11 cellular contexts compared by ENCODE assay signal in the genomic region with DNA sequence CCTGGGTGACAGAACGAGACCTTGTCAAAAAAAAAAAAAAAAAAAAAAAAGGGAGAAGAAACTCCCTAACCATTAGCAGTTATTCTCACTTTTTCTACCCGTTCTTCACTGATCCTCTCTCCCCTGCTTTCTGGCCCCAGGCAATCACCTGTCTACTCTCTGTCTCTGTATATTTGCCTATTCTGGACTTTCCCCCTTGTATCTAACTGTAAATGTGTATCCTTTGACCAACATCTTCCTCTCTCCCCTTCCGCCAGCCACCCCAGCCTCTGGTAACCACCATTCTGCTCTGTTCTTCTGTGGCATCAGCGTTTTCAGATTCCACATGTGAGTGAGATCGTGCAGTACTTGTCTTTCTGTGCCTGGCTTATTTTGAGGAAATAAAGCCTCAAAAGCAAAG. TPM values are rescaled to one million over a fixed set of nuclear protein-coding genes. Genes with fewer than 3 reads are reported as not detected.
A peak's percentile ranks its signal among the peaks of the same experiment; 100 is the strongest.
DNase-seq lines count a peak whose midpoint lies in the region; ATAC-seq and FAIRE-seq lines count a peak whose summit lies in the region.
"Had no signal": no experiment of that assay in that cellular context is flagged by ENCODE, and none has a peak within 500 bp of the region (broad histone marks: within the 10 kb centered on the region; RNA-seq: fewer than 3 reads in every experiment).

No MANE protein-coding gene starts in this region.

- H3K4me1 ChIP-seq in mesendoderm (ENCODE audit: control insufficient read depth, low read depth, low read length) = no peaks in the 10 kb centered on the region

- no peak overlapping the region for H2AK5ac ChIP-seq in mesendoderm (ENCODE audit: low read length)

- no peak overlapping the region for H4K5ac ChIP-seq in mesendoderm (ENCODE audit: low read length)

- no peaks in the 10 kb centered on the region for H3K27me3 ChIP-seq in mesendoderm (ENCODE audit: insufficient read depth, low read length, poor library complexity)
- H3K27me3 ChIP-seq: MG63 had no signal

- ATAC-seq in GM19043 (IDR thresholded peaks at IDR 0.05; ENCODE audit: low read depth, unreplicated experiment) (peak; percentile 90), HG02642 (IDR thresholded peaks at IDR 0.05; ENCODE audit: poor library complexity, unreplicated experiment) (peak; percentile 85)

- peaks cover 20% of the 10 kb centered on the region for H3K79me1 ChIP-seq in mesendoderm (ENCODE audit: low read length)

- no peaks in the 10 kb centered on the region for H3K36me3 ChIP-seq in mesendoderm (ENCODE audit: control insufficient read depth, insufficient read depth, low read length)

- no peak overlapping the region for H3K9ac ChIP-seq in mesendoderm (ENCODE audit: low read length)

- H3K27ac ChIP-seq in mesendoderm (ENCODE audit: low read depth, low read length) = no peak overlapping the region

- no peak overlapping the region for H2BK5ac ChIP-seq in mesendoderm (ENCODE audit: low read length)

- no peak overlapping the region for H3K18ac ChIP-seq in mesendoderm (ENCODE audit: low read length)

- peaks cover 36% of the 10 kb centered on the region for H3K79me2 ChIP-seq in mesendoderm (ENCODE audit: control insufficient read depth, insufficient read depth, low read length)

- H3K4me2 ChIP-seq in mesendoderm (ENCODE audit: low read length) = no peak overlapping the region

- no peak overlapping the region for H4K8ac ChIP-seq in mesendoderm (ENCODE audit: low read depth, low read length)

- DNase-seq in MV-4-11 (lab: John Stamatoyannopoulos, UW) = peak; percentile 60
- DNase-seq in pons (ENCODE audit: low spot score) = peak; percentile 77
- DNase-seq in mesendoderm = no peak
- no peak for DNase-seq in GM19239 (ENCODE audit: insufficient read length, low spot score)
- no peak for DNase-seq in NK-92 (lab: John Stamatoyannopoulos, UW; ENCODE audit: unreplicated experiment)
- DNase-seq: activated CD4-positive, alpha-beta T cell treated with anti-CD3 and anti-CD28 coated beads for 1 hour; hippocampal formation; MG63; SHP77 had no signal

- no peak overlapping the region for H3K4me3 ChIP-seq in mesendoderm (ENCODE audit: low read length)
- H3K4me3 ChIP-seq: MG63 had no signal

- no peak overlapping the region for H2BK15ac ChIP-seq in mesendoderm (replicated peaks; ENCODE audit: low read depth)

- no peak overlapping the region for H2BK120ac ChIP-seq in mesendoderm (ENCODE audit: low read depth, low read length)

- WGBS in mesendoderm (ENCODE audit: extremely low coverage, insufficient coverage, low lambda C conversion rate) = no CpG with 5 or more reads among the region's 5 CpGs

- H3K56ac ChIP-seq in mesendoderm (ENCODE audit: low read length) = no peak overlapping the region

- H3K4ac ChIP-seq in mesendoderm (ENCODE audit: low read depth, low read length) = no peak overlapping the region

- FAIRE-seq in GM19239 (lab: Jason Lieb, UNC) = no peak

- H3K23ac ChIP-seq in mesendoderm (ENCODE audit: low read length) = no peak overlapping the region

RNA-seq across cellular contexts. Expression of gene CYFIP1, which starts 6.9 kb away (rescaled TPM):
- 41.4 TPM for polyA plus RNA-seq in mesendoderm (2013, experiment 1 of 2)
- polyA plus RNA-seq in mesendoderm (2013, experiment 2 of 2) = 43.9 TPM

Comparison
In these comparisons a context has a peak if more than half of its experiments do, and no peak if none do; other contexts are left out.
1. DNase-seq: peak in MV-4-11 (single experiment) and pons (single experiment); none in mesendoderm (single experiment), GM19239 (single experiment) and NK-92 (single experiment).